1 cellular context compared by ENCODE assay signal in genomic region chr1:182570611-182570970, GRCh38.
TF ChIP-seq lines count a peak whose summit lies in the region.

No MANE protein-coding gene starts in this region.

TF ChIP-seq in GM12878, 131 proteins besides CTCF, POLR2A, EP300 and RAD21:
- no peak for TF ChIP-seq JUNB (IDR thresholded peaks at IDR 0.05)
- TF ChIP-seq ZNF207 (IDR thresholded peaks at IDR 0.05; ENCODE audit: borderline replicate concordance), result no peak
- TF ChIP-seq CHD4 (IDR thresholded peaks at IDR 0.05), result no peak
- TF ChIP-seq PAX5 (IDR thresholded peaks at IDR 0.05; ENCODE audit: borderline replicate concordance, low read depth, low read length), result peak; percentile 60; the same call in 1 of the 2 replicates
